25 cellular contexts compared by ENCODE assay signal in the genomic region with DNA sequence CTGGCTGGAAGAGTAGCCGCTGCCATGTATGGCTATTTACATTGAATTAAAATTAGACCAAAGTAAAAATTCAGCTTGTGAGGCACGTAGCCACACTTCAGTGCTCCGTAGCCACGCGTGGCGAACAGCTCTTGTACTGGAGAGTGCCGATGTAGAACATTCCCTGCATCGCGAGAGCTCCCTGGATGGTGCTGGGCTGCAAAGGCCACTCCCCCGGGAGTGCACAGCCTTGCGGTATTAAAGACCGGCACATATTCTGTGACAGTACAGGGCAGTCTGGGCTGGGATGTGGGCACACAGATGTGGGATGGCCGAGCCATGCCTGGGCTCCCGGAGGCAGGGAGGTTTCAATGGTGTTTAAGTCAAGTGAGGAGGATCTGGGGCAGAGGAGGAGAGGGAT.
DNase-seq lines count a peak whose midpoint lies in the region; ATAC-seq lines count a peak whose summit lies in the region.
"Had no signal": no experiment of that assay in that cellular context is flagged by ENCODE, and none has a peak within 500 bp of the region (broad histone marks: within the 10 kb centered on the region; RNA-seq: fewer than 3 reads in every experiment).

No MANE protein-coding gene starts in this region.

- peak overlapping the region in 5 of 11 experiments; percentile 6 to 21 (median 13); a peak in 4 of 22 replicates for H3K9ac ChIP-seq in BLaER1 treated with 17β-estradiol and CSF1 and Interleukin-3, amounts not matched to agents 10 nM and 100 nM
- H3K9ac ChIP-seq in trophoblast cell (ENCODE audit: low read length): no peak overlapping the region

- DNase-seq in T-helper 17 cell (no peak), immature natural killer cell (no peak), trophoblast cell (no peak), NCI-H446 treated with DMSO at 0.1 percent for 48 hours (lab: John Stamatoyannopoulos, UW) (no peak), EL (no peak), ecto neural progenitor cell (ENCODE audit: low spot score) (no peak)
- no peak for DNase-seq in activated CD4-positive, alpha-beta T cell treated with anti-CD3 and anti-CD28 coated beads, Interleukin-2, amount 50 U/mL, for 48 hours
- DNase-seq: activated CD4-positive, alpha-beta T cell treated with anti-CD3 and anti-CD28 coated beads, Interleukin-2, amount 50 U/mL, for 1 hour; activated CD8-positive, alpha-beta memory T cell treated with anti-CD3 and anti-CD28 coated beads, Interleukin-2, amount 10 ng/mL, durations not matched to agents 7 days and 5 days; activated naive CD4-positive, alpha-beta T cell treated with Interleukin-2 at 50 U/mL for 16 hours; activated T-cell treated with anti-CD3 and anti-CD28 coated beads, Interleukin-2, amount 50 U/mL, for 72 hours; brain microvascular endothelial cell; COR-L47; DND-41; effector CD8-positive, alpha-beta T cell; erythroblast; head of caudate nucleus; Karpas-422; NCI-H1436 treated with DMSO at 0.1 percent for 48 hours; NCI-H2107; psoas muscle; stimulated activated naive CD8-positive, alpha-beta T cell treated with anti-CD3 and anti-CD28 coated beads, Interleukin-15, amount 100 ng/mL, for 72 hours had no signal

- no peaks in the 10 kb centered on the region for H3K27me3 ChIP-seq in BLaER1 treated with 17β-estradiol and CSF1 and Interleukin-3, amounts not matched to agents 10 nM and 100 nM
- no peaks in the 10 kb centered on the region for H3K27me3 ChIP-seq in trophoblast cell (ENCODE audit: insufficient read depth, low read length)
- H3K27me3 ChIP-seq: brain microvascular endothelial cell had no signal

- no peak for ATAC-seq in T-helper 17 cell
- ATAC-seq: activated CD8-positive, alpha-beta memory T cell treated with anti-CD3 and anti-CD28 coated beads, Interleukin-2, amount 10 ng/mL, durations not matched to agents 7 days and 5 days; activated T-cell treated with anti-CD3 and anti-CD28 coated beads, Interleukin-2, amount 50 U/mL, for 72 hours; psoas muscle; stimulated activated naive CD8-positive, alpha-beta T cell treated with anti-CD3 and anti-CD28 coated beads, Interleukin-15, amount 100 ng/mL, for 72 hours had no signal

- peaks cover 49% of the 10 kb centered on the region for H3K4me1 Mint-ChIP-seq in T-helper 17 cell
- H3K4me1 Mint-ChIP-seq in immature natural killer cell: peaks cover 74 to 76% of the 10 kb centered on the region in 2 donors

- H2AK5ac ChIP-seq in trophoblast cell (ENCODE audit: low read length): no peak overlapping the region

- no peak overlapping the region for H3K14ac ChIP-seq in trophoblast cell (ENCODE audit: low read length)

- peaks cover 100% of the 10 kb centered on the region in 11 experiments for H4K20me1 ChIP-seq in BLaER1 treated with 17β-estradiol and CSF1 and Interleukin-3, amounts not matched to agents 10 nM and 100 nM

- no peak overlapping the region for H3K18ac ChIP-seq in trophoblast cell (ENCODE audit: low read length)

- H2AFZ ChIP-seq in trophoblast cell (ENCODE audit: insufficient read depth, low read length, poor library complexity): no peak overlapping the region

- H4K91ac ChIP-seq in trophoblast cell (ENCODE audit: low read depth, low read length): no peak overlapping the region

- peaks cover 86 to 100% (median 100%) of the 10 kb centered on the region in 10 experiments for H3K4me1 ChIP-seq in BLaER1 treated with 17β-estradiol and CSF1 and Interleukin-3, amounts not matched to agents 10 nM and 100 nM
- peaks cover 30 to 41% of the 10 kb centered on the region in 2 experiments for H3K4me1 ChIP-seq in trophoblast cell (ENCODE audit: control insufficient read depth in 1 of 2, insufficient read depth in 2 of 2, low read length in 2 of 2)
- H3K4me1 ChIP-seq: psoas muscle had no signal

- no peak overlapping the region; a peak in 1 of 20 replicates for H3K4me3 ChIP-seq in BLaER1 treated with 17β-estradiol and CSF1 and Interleukin-3, amounts not matched to agents 10 nM and 100 nM
- no peak overlapping the region for H3K4me3 ChIP-seq in trophoblast cell (ENCODE audit: low read depth, low read length)
- H3K4me3 ChIP-seq: lung, psoas muscle had no signal

- H3K27me3 Mint-ChIP-seq in T-helper 17 cell (no peaks in the 10 kb centered on the region), immature natural killer cell (ENCODE audit: low read depth in 3 of 3) (peaks cover 5 to 10% (median 9%) of the 10 kb centered on the region in 3 donors)
- H3K27me3 Mint-ChIP-seq: activated CD8-positive, alpha-beta memory T cell treated with anti-CD3 and anti-CD28 coated beads, Interleukin-2, amount 10 ng/mL, durations not matched to agents 7 days and 5 days; B cell; stimulated activated naive CD8-positive, alpha-beta T cell treated with anti-CD3 and anti-CD28 coated beads, Interleukin-15, amount 100 ng/mL, for 72 hours had no signal

- peak overlapping the region; percentile 76 to 92 (median 83) for H3K4me2 ChIP-seq in BLaER1 treated with 17β-estradiol and CSF1 and Interleukin-3, amounts not matched to agents 10 nM and 100 nM
- no peak overlapping the region for H3K4me2 ChIP-seq in trophoblast cell (ENCODE audit: low read length)

- no peak overlapping the region for H3K23ac ChIP-seq in trophoblast cell (ENCODE audit: low read length)

- H3K9me3 Mint-ChIP-seq in immature natural killer cell: no peaks in the 10 kb centered on the region
- H3K9me3 Mint-ChIP-seq: activated T-cell treated with anti-CD3 and anti-CD28 coated beads, Interleukin-2, amount 50 U/mL, for 72 hours; stimulated activated naive CD8-positive, alpha-beta T cell treated with anti-CD3 and anti-CD28 coated beads, Interleukin-15, amount 100 ng/mL, for 72 hours had no signal

- no peak overlapping the region for H4K12ac ChIP-seq in trophoblast cell (ENCODE audit: low read depth, low read length)

- H2BK5ac ChIP-seq in trophoblast cell (ENCODE audit: low read depth, low read length, poor library complexity): no peak overlapping the region

- no peak overlapping the region for H3K27ac Mint-ChIP-seq in T-helper 17 cell
- peak overlapping the region in 4 of 6 donors; percentile 67 to 84 (median 70) for H3K27ac Mint-ChIP-seq in immature natural killer cell
- H3K27ac Mint-ChIP-seq: activated CD8-positive, alpha-beta memory T cell treated with anti-CD3 and anti-CD28 coated beads, Interleukin-2, amount 10 ng/mL, durations not matched to agents 7 days and 5 days; activated T-cell treated with anti-CD3 and anti-CD28 coated beads, Interleukin-2, amount 50 U/mL, for 72 hours; B cell had no signal

- peaks cover 13% of the 10 kb centered on the region for H3K79me2 ChIP-seq in trophoblast cell (ENCODE audit: control insufficient read depth, insufficient read depth, low read length, poor library complexity)

- WGBS in trophoblast cell (ENCODE audit: extremely low coverage, insufficient coverage, insufficient read length): no CpG with 5 or more reads among the region's 14 CpGs

- H3K9me3 ChIP-seq in BLaER1 treated with 17β-estradiol and CSF1 and Interleukin-3, amounts not matched to agents 10 nM and 100 nM (replicated peaks in 1 of 11): no peaks in the 10 kb centered on the region
- H3K9me3 ChIP-seq in T-helper 17 cell (ENCODE audit: control insufficient read depth, low read length, poor library complexity, severe bottlenecking) (no peaks in the 10 kb centered on the region), trophoblast cell (ENCODE audit: insufficient read depth, low read depth, low read length) (peaks cover 3% of the 10 kb centered on the region)
- H3K9me3 ChIP-seq: psoas muscle had no signal

- H3K79me1 ChIP-seq in trophoblast cell (ENCODE audit: low read length): peaks cover 1% of the 10 kb centered on the region

- H3K36me3 Mint-ChIP-seq in T-helper 17 cell (ENCODE audit: low read depth): peaks cover 2% of the 10 kb centered on the region
- no peaks in the 10 kb centered on the region for H3K36me3 Mint-ChIP-seq in immature natural killer cell
- H3K36me3 Mint-ChIP-seq: activated CD8-positive, alpha-beta memory T cell treated with anti-CD3 and anti-CD28 coated beads, Interleukin-2, amount 10 ng/mL, durations not matched to agents 7 days and 5 days had no signal

- H4K8ac ChIP-seq in trophoblast cell (ENCODE audit: low read depth, low read length): no peak overlapping the region

- H2BK12ac ChIP-seq in trophoblast cell (ENCODE audit: low read length): no peak overlapping the region

- H2BK120ac ChIP-seq in trophoblast cell (ENCODE audit: insufficient read depth, low read length, poor library complexity): no peak overlapping the region

- H3K36me3 ChIP-seq in BLaER1 treated with 17β-estradiol and CSF1 and Interleukin-3, amounts not matched to agents 10 nM and 100 nM: peaks cover 0 to 33% (median 6%) of the 10 kb centered on the region in 11 experiments; a peak in 10 of 22 replicates
- peaks cover 0 to 2% of the 10 kb centered on the region in 2 experiments for H3K36me3 ChIP-seq in trophoblast cell (ENCODE audit: control insufficient read depth in 1 of 2, insufficient read depth in 2 of 2, low read length in 2 of 2)
- H3K36me3 ChIP-seq: brain microvascular endothelial cell had no signal

- H3K27ac ChIP-seq in BLaER1 treated with 17β-estradiol and CSF1 and Interleukin-3, amounts not matched to agents 10 nM and 100 nM: peak overlapping the region in 1 of 11 experiments; percentile 13; a peak in 1 of 22 replicates
- no peak overlapping the region for H3K27ac ChIP-seq in trophoblast cell (ENCODE audit: low read depth, low read length)
- H3K27ac ChIP-seq: brain microvascular endothelial cell, psoas muscle had no signal

- H3K4me3 Mint-ChIP-seq in T-helper 17 cell: peak overlapping the region; percentile 19
- H3K4me3 Mint-ChIP-seq in immature natural killer cell: no peak overlapping the region
- H3K4me3 Mint-ChIP-seq: activated CD8-positive, alpha-beta memory T cell treated with anti-CD3 and anti-CD28 coated beads, Interleukin-2, amount 10 ng/mL, durations not matched to agents 7 days and 5 days; activated T-cell treated with anti-CD3 and anti-CD28 coated beads, Interleukin-2, amount 50 U/mL, for 72 hours; B cell; stimulated activated naive CD8-positive, alpha-beta T cell treated with anti-CD3 and anti-CD28 coated beads, Interleukin-15, amount 100 ng/mL, for 72 hours had no signal

- peak overlapping the region; percentile 17 for H3K4ac ChIP-seq in trophoblast cell (ENCODE audit: low read depth, low read length)
